ENCODE assay signal across 24 cellular contexts in the genomic region with DNA sequence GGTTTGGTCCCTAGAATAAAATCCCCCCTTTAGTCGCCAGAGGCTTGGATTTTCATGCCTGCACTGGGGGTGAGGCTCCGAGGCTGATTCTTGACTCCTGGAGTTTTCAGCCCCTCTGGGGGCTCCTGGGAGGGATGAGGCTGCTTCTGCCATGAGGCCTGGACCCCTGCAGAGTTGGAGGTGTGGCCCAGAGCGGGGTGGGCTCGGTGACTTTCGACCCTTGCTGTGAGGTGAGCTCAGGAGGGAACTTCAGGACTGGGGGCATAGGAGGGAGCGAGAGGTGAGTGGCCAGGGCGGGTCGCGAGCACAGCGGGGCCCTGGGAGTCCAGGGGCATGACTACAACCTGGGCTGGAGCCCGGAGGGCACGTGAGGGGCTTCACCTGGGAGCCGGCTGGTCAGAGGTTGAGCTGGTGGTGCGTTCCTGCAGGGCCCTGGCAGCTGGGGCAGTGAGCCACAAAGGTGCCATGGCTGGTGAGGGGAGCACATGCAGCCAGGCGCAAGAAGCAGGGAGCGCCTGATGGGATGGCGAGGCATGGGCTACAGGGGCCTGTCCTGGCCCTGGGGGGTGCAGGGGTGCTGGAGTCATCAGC.
DNase-seq lines count a peak whose midpoint lies in the region; ATAC-seq and TF ChIP-seq lines count a peak whose summit lies in the region.
"Had no signal": no experiment of that assay in that cellular context is flagged by ENCODE, and none has a peak within 500 bp of the region (broad histone marks: within the 10 kb centered on the region; RNA-seq: fewer than 3 reads in every experiment).

No MANE protein-coding gene starts in this region.

- H3K4me3 ChIP-seq in right atrium auricular region: no peak overlapping the region
- no peak overlapping the region for H3K4me3 ChIP-seq in HEK293 (ENCODE audit: low read depth, low read length)
- H3K4me3 ChIP-seq in right cardiac atrium (ENCODE audit: low read length): no peak overlapping the region
- H3K4me3 ChIP-seq: GM23248, SK-N-MC had no signal

- DNase-seq in Right ventricle myocardium superior: peak; percentile 17
- DNase-seq in right atrium auricular region (ENCODE audit: low spot score): no peak
- DNase-seq in right cardiac atrium: peak in 2 of 3 donors; percentile 36 to 38
- DNase-seq in posterior vena cava (ENCODE audit: low spot score): peak; percentile 64
- DNase-seq in NOMO-1 treated with DMSO at 0.1 percent for 48 hours (lab: John Stamatoyannopoulos, UW; ENCODE audit: unreplicated experiment): no peak
- DNase-seq: AML-193; C1 segment of cervical spinal cord; Calu3; DMS153; GM23248; HCEC 1CT; IMR-90; NCI-H1105 treated with DMSO at 0.1 percent for 48 hours; NCI-H2029 treated with DMSO at 0.1 percent for 48 hours; NCI-H226; NCI-H510A treated with DMSO at 0.1 percent for 48 hours; NCI-H774; NK-92 treated with Interleukin-12 subunit alpha and Interleukin-12 subunit beta, amount 100 ng/mL, for 24 hours; SHP77 had no signal

- H3K27me3 ChIP-seq in right atrium auricular region: no peaks in the 10 kb centered on the region
- H3K27me3 ChIP-seq in right cardiac atrium (ENCODE audit: control insufficient read depth, insufficient read depth): no peaks in the 10 kb centered on the region

- H3K4me1 ChIP-seq in right atrium auricular region: no peaks in the 10 kb centered on the region
- no peaks in the 10 kb centered on the region for H3K4me1 ChIP-seq in HEK293 (ENCODE audit: control insufficient read depth, insufficient read depth, low read length)
- no peaks in the 10 kb centered on the region for H3K4me1 ChIP-seq in right cardiac atrium (ENCODE audit: control insufficient read depth, insufficient read depth, low read length)

- no peaks in the 10 kb centered on the region for H3K36me3 ChIP-seq in right atrium auricular region
- H3K36me3 ChIP-seq in HEK293 (ENCODE audit: control insufficient read depth in 2 of 2, insufficient read depth in 1 of 2, low read length in 2 of 2): no peaks in the 10 kb centered on the region

- intact Hi-C loops in Right ventricle myocardium superior (cut with DNase I) (no loop called here), right cardiac atrium (cut with DNase I) (no loop called here), posterior vena cava (cut with DNase I) (no loop called here)

- CTCF ChIA-PET in HEK293 (lab: Yijun Ruan, JAX): no interaction called here

- H3K9me3 ChIP-seq in right atrium auricular region: peaks cover 0 to 5% of the 10 kb centered on the region in 2 donors
- no peaks in the 10 kb centered on the region for H3K9me3 ChIP-seq in HEK293 (ENCODE audit: control insufficient read depth, insufficient read depth, low read depth, low read length)
- no peaks in the 10 kb centered on the region for H3K9me3 ChIP-seq in right cardiac atrium (ENCODE audit: control insufficient read depth, low read length)

- POLR2A ChIA-PET in HEK293 (lab: Yijun Ruan, JAX): no interaction called here

- H3K27ac ChIP-seq in right atrium auricular region (no peak overlapping the region), HEK293 (ENCODE audit: extremely low read depth, low read depth, low read length) (no peak overlapping the region), right cardiac atrium (ENCODE audit: low read length) (no peak overlapping the region)
- H3K27ac ChIP-seq: GM23248, KMS-11, SK-N-MC had no signal

- ATAC-seq in Right ventricle myocardium superior (ENCODE audit: poor library complexity) (no peak), right cardiac atrium (no peak), HG03354 (IDR thresholded peaks at IDR 0.05; ENCODE audit: poor library complexity, severe bottlenecking, unreplicated experiment) (no peak), HG03196 (IDR thresholded peaks at IDR 0.05; ENCODE audit: unreplicated experiment) (no peak)

- TF ChIP-seq CTCF in right atrium auricular region (IDR thresholded peaks at IDR 0.05) (no peak), HEK293 (tag by site-specific recombination; IDR thresholded peaks at IDR 0.05) (no peak)

- 82% methylated on average over 17 of the region's 17 CpGs for WGBS in right cardiac atrium

TF ChIP-seq in HEK293, 187 proteins besides CTCF, POLR2A, EP300 and RAD21:
- TF ChIP-seq GLI2 (tag by site-specific recombination; IDR thresholded peaks at IDR 0.05; ENCODE audit: borderline replicate concordance, low read depth): no peak
- peak; percentile 60 for TF ChIP-seq GLIS1 (tag by site-specific recombination; IDR thresholded peaks at IDR 0.05)
- no peak for TF ChIP-seq ZNF677 (tag by site-specific recombination; IDR thresholded peaks at IDR 0.05)

Comparison
In these comparisons a context has a peak if more than half of its experiments do, and no peak if none do; other contexts are left out.
1. DNase-seq: peak in Right ventricle myocardium superior (single experiment), right cardiac atrium (2 of 3) and posterior vena cava (single experiment); none in right atrium auricular region (single experiment) and NOMO-1 treated with DMSO at 0.1 percent for 48 hours (single experiment).